In the genomic region with DNA sequence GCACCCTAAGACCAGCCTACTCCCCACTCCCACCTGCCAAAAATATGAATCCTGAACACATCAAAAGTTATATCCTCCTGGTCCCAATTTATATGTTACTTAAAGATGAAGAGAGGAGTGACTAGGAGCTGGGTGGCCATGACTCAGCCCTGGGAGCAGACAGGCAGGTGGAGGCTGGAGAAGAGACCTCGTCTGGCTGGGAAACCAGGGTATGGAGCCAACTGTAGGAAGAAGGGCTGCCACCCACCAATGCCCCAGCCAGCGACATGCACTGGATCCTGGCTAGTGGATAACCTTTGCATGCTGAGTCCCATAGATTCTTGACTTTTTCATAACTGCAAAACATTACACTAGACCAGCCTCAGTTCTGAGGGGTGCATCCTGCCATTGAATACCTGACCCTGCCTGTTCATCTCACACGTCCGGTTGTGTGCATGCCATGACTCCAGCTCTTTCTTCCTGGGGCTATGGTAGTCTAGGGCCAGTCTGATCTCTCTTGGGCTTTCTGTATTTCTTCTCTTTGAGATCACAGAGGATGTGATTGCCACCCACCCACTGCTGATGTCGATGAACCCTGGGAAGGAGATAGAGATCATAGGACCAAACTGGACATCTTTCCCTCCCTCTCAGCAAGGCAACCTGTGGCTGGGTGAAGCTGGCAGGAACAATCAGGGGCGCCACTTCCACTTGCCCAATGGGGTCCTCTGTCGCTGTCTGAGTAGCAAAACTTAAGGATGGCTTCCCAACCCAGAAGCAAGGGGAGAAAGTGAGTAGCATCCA, we compare ENCODE assay signal across 1 cellular context.
TF ChIP-seq lines count a peak whose summit lies in the region.

No MANE protein-coding gene starts in this region.

TF ChIP-seq in WTC11, 78 proteins besides CTCF, POLR2A, EP300 and RAD21 (continued from another document):
- TF ChIP-seq, protein P1, sequence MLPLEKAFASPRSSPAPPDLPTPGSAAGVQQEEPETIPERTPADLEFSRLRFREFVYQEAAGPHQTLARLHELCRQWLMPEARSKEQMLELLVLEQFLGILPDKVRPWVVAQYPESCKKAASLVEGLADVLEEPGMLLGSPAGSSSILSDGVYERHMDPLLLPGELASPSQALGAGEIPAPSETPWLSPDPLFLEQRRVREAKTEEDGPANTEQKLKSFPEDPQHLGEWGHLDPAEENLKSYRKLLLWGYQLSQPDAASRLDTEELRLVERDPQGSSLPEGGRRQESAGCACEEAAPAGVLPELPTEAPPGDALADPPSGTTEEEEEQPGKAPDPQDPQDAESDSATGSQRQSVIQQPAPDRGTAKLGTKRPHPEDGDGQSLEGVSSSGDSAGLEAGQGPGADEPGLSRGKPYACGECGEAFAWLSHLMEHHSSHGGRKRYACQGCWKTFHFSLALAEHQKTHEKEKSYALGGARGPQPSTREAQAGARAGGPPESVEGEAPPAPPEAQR (CRISPR knock-in tag; IDR thresholded peaks at IDR 0.05): no peak
